Comparison of ENCODE assay signal across 1 cellular context in the genomic region with DNA sequence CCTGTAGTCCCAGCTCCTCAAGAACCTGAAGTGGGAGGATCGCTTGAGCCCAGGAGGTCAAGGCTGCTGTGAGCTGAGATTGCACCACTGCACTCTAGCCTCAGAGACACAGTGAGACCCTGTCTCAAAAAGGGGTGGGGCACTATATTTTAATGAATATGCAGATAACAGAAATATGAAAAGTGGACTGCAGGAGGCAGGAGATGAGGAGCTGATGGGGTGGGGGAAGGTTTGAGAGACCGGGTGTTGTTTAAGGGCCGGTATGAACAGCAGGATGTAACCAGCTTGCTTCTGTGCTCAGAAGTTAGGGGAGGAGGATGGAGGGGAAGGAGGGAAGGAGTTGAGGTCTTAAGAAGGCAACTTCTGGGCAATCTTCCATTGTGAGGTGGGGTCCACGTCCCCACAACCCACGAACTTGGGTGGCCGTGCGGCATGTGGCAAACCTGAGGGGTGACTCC.
TF ChIP-seq lines count a peak whose summit lies in the region.

No MANE protein-coding gene starts in this region.

TF ChIP-seq in A549, 52 proteins besides CTCF, POLR2A, EP300 and RAD21:
- TF ChIP-seq CBX2 (IDR thresholded peaks at IDR 0.05; ENCODE audit: borderline replicate concordance, low read depth) = no peak
- no peak for TF ChIP-seq POLR2AphosphoS2 (conservative IDR thresholded peaks at IDR 0.05; ENCODE audit: low read length)
- no peak for TF ChIP-seq ZFP36 (IDR thresholded peaks at IDR 0.05; ENCODE audit: borderline replicate concordance, partially characterized antibody)
- TF ChIP-seq RNF2 (IDR thresholded peaks at IDR 0.05; ENCODE audit: borderline replicate concordance, low read depth) = no peak
- TF ChIP-seq, protein P1, sequence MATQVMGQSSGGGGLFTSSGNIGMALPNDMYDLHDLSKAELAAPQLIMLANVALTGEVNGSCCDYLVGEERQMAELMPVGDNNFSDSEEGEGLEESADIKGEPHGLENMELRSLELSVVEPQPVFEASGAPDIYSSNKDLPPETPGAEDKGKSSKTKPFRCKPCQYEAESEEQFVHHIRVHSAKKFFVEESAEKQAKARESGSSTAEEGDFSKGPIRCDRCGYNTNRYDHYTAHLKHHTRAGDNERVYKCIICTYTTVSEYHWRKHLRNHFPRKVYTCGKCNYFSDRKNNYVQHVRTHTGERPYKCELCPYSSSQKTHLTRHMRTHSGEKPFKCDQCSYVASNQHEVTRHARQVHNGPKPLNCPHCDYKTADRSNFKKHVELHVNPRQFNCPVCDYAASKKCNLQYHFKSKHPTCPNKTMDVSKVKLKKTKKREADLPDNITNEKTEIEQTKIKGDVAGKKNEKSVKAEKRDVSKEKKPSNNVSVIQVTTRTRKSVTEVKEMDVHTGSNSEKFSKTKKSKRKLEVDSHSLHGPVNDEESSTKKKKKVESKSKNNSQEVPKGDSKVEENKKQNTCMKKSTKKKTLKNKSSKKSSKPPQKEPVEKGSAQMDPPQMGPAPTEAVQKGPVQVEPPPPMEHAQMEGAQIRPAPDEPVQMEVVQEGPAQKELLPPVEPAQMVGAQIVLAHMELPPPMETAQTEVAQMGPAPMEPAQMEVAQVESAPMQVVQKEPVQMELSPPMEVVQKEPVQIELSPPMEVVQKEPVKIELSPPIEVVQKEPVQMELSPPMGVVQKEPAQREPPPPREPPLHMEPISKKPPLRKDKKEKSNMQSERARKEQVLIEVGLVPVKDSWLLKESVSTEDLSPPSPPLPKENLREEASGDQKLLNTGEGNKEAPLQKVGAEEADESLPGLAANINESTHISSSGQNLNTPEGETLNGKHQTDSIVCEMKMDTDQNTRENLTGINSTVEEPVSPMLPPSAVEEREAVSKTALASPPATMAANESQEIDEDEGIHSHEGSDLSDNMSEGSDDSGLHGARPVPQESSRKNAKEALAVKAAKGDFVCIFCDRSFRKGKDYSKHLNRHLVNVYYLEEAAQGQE (IDR thresholded peaks at IDR 0.05) = no peak
- no peak for TF ChIP-seq TFCP2L1 (CRISPR knock-in tag; IDR thresholded peaks at IDR 0.05)
- no peak for TF ChIP-seq KDM5A (IDR thresholded peaks at IDR 0.05)
- no peak for TF ChIP-seq ZC3H11A (IDR thresholded peaks at IDR 0.05)
- TF ChIP-seq, protein P2, sequence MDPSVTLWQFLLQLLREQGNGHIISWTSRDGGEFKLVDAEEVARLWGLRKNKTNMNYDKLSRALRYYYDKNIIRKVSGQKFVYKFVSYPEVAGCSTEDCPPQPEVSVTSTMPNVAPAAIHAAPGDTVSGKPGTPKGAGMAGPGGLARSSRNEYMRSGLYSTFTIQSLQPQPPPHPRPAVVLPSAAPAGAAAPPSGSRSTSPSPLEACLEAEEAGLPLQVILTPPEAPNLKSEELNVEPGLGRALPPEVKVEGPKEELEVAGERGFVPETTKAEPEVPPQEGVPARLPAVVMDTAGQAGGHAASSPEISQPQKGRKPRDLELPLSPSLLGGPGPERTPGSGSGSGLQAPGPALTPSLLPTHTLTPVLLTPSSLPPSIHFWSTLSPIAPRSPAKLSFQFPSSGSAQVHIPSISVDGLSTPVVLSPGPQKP (IDR thresholded peaks at IDR 0.05; ENCODE audit: low read depth, low read length) = no peak
- no peak for TF ChIP-seq BHLHE40 (IDR thresholded peaks at IDR 0.05; ENCODE audit: low read depth, low read length)
- no peak for TF ChIP-seq EHF (CRISPR knock-in tag; IDR thresholded peaks at IDR 0.05)
- TF ChIP-seq, protein P3, sequence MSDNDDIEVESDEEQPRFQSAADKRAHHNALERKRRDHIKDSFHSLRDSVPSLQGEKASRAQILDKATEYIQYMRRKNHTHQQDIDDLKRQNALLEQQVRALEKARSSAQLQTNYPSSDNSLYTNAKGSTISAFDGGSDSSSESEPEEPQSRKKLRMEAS (IDR thresholded peaks at IDR 0.05) = no peak
- no peak for TF ChIP-seq ESRRA (IDR thresholded peaks at IDR 0.05; ENCODE audit: borderline replicate concordance, low read length)
- no peak for TF ChIP-seq NR3C1 (IDR thresholded peaks at IDR 0.05)
- TF ChIP-seq CHD4 (IDR thresholded peaks at IDR 0.05; ENCODE audit: borderline replicate concordance) = no peak
- TF ChIP-seq RFX5 (IDR thresholded peaks at IDR 0.05) = no peak
- TF ChIP-seq KDM1A (IDR thresholded peaks at IDR 0.05; ENCODE audit: low read depth) = no peak
- TF ChIP-seq GATA3 (IDR thresholded peaks at IDR 0.05; ENCODE audit: borderline replicate concordance) = no peak
